ENCODE assay signal across 9 cellular contexts in the genomic region with DNA sequence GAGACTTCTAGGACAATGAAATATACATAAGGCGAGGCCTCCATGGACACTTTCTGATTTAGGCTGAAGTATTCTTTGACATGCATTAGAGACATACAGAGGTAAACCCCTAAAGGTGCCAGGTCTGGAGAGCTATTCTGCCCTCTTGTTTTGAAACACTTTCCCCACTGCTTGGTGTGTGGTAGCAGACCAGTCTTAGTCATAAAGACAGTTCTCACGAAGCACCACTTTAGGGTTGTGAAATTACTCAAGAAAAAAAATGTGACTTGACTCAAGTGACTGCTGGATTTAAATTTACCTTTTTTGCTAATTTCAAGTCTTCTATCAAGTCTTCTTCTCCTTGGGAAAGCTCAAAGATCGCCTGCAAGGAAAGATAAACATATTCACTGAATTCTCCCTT. TPM values are rescaled to one million over a fixed set of nuclear protein-coding genes. Genes with fewer than 3 reads are reported as not detected.
A peak's percentile ranks its signal among the peaks of the same experiment; 100 is the strongest.
DNase-seq lines count a peak whose midpoint lies in the region; ATAC-seq and TF ChIP-seq lines count a peak whose summit lies in the region.
"Had no signal": no experiment of that assay in that cellular context is flagged by ENCODE, and none has a peak within 500 bp of the region (broad histone marks: within the 10 kb centered on the region; RNA-seq: fewer than 3 reads in every experiment).

No MANE protein-coding gene starts in this region.

- DNase-seq in GM10266 (ENCODE audit: extremely low spot score), result peak; percentile 53
- peak; percentile 28 for DNase-seq in fibroblast of peridontal ligament (ENCODE audit: extremely low read depth)
- DNase-seq in gastrocnemius medialis, result no peak
- DNase-seq in amygdala (lab: John Stamatoyannopoulos, UW), result no peak
- no peak for DNase-seq in NCI-H2029 treated with DMSO at 0.1 percent for 48 hours (lab: John Stamatoyannopoulos, UW)
- DNase-seq in ACHN, result no peak
- DNase-seq: occipital lobe had no signal

- H3K9me3 ChIP-seq in gastrocnemius medialis, result no peaks in the 10 kb centered on the region

- H3K4me1 Mint-ChIP-seq in IgD-negative memory B cell, result peaks cover 40 to 45% (median 45%) of the 10 kb centered on the region in 3 donors

- peaks cover 21 to 26% of the 10 kb centered on the region in 2 donors for H3K4me1 ChIP-seq in gastrocnemius medialis

- no peak for TF ChIP-seq POLR2A in gastrocnemius medialis (IDR thresholded peaks at IDR 0.05)

- intact Hi-C loops in gastrocnemius medialis (cut with DNase I; ENCODE audit: low total_unique reads), result no loop called here

- H3K27me3 Mint-ChIP-seq in IgD-negative memory B cell, result no peaks in the 10 kb centered on the region

- no peaks in the 10 kb centered on the region for H3K9me3 Mint-ChIP-seq in IgD-negative memory B cell

- H3K36me3 Mint-ChIP-seq in IgD-negative memory B cell, result peaks cover 21% of the 10 kb centered on the region

- no peak overlapping the region for H3K4me3 ChIP-seq in gastrocnemius medialis

- H3K36me3 ChIP-seq in gastrocnemius medialis, result peaks cover 0 to 17% of the 10 kb centered on the region in 2 donors

- H3K27ac Mint-ChIP-seq in IgD-negative memory B cell, result peak overlapping the region; percentile 96 to 99 (median 98)

- no peaks in the 10 kb centered on the region for H3K27me3 ChIP-seq in gastrocnemius medialis

- in situ Hi-C loops in gastrocnemius medialis (cut with MboI; ENCODE audit: low sequenced_read_pairs in 4 of 4) (no loop called here), ACHN (cut with HindIII; ENCODE audit: low pct_ligation_motif_present, low pct_unique_long_range_greater_than_20kb, low sequenced_read_pairs) (no loop called here)

- ATAC-seq in GM21515 (IDR thresholded peaks at IDR 0.05; ENCODE audit: unreplicated experiment) (peak; percentile 56), gastrocnemius medialis (no peak)

- H3K27ac ChIP-seq in gastrocnemius medialis, result no peak overlapping the region

- H3K4me3 Mint-ChIP-seq in IgD-negative memory B cell, result peak overlapping the region; percentile 92 to 99 (median 98)

- TF ChIP-seq CTCF in GM10266 (IDR thresholded peaks at IDR 0.05; ENCODE audit: control insufficient read depth, insufficient read depth, low read depth, missing control alignments), result no peak
- no peak for TF ChIP-seq CTCF in gastrocnemius medialis (IDR thresholded peaks at IDR 0.05 in 4 of 5, conservative IDR thresholded peaks at IDR 0.05 in 1 of 5)

RNA-seq across cellular contexts. Expression of a gene that starts 48.5 kb away (rescaled TPM):
- 39.1 TPM for polyA plus RNA-seq in IgD-negative memory B cell
- 10 to 100 TPM in 1 of 4 donors, 1 to 10 TPM in 3; 3.1 to 11.6 (median 5.7) TPM for total RNA-seq in gastrocnemius medialis

Comparison
In these comparisons a context has a peak if more than half of its experiments do, and no peak if none do; other contexts are left out.
1. DNase-seq: peak in GM10266 (single experiment) and fibroblast of peridontal ligament (single experiment); none in gastrocnemius medialis (0 of 2), amygdala (0 of 56), NCI-H2029 treated with DMSO at 0.1 percent for 48 hours (single experiment) and ACHN (single experiment).